Comparison of ENCODE assay signal across 18 cellular contexts in the genomic region with DNA sequence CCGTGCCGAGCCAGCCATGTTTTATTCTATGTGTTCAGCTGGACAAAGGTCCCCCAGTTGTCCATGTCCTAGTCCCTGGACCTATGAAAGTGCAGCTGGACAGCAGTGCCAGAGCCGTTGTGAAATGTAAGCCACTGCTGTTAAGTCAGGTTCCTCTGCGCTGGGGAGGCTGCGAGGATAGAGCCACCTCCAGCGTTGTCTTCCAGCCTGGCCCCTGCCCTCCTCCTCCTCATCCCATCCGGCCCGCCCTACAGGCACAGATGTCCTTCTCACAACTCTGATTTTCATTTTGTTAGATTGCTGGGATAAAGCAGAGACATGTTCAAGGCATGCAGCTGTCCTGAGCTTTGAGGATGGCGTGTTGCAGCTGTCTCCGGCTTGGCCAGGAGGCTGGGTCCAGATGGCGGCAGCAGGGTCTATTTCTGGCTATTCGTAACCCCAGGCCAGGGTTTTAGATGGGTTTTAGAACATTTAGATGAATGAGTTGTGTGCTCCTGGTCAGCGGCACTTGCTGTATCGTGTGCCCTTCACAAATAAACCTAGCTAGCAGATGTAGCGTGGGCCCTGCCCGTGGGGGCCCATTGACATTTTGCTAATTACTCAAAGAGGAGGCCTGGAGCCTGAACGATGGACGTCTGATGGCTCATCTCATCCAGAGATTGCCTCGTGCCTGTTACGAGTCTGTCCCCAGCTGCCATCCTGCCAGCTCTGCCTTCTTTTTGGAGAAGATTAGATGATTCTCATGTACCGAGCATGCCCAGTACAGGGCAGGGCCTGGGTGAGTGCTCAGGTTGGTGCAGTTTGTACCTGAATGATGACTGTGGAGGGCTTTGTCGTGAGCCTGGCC.
DNase-seq lines count a peak whose midpoint lies in the region; ATAC-seq and TF ChIP-seq lines count a peak whose summit lies in the region.
"Had no signal": no experiment of that assay in that cellular context is flagged by ENCODE, and none has a peak within 500 bp of the region (broad histone marks: within the 10 kb centered on the region; RNA-seq: fewer than 3 reads in every experiment).

No MANE protein-coding gene starts in this region.

- H3K36me3 ChIP-seq in esophagus muscularis mucosa (no peaks in the 10 kb centered on the region), lower lobe of right lung (no peaks in the 10 kb centered on the region), suprapubic skin (no peaks in the 10 kb centered on the region)
- H3K36me3 ChIP-seq: adrenal gland, BLaER1, esophagus squamous epithelium, uterus had no signal

- peak overlapping the region in 3 of 4 donors; percentile 28 to 62 (median 59) for H3K27ac ChIP-seq in esophagus muscularis mucosa (replicated peaks in 1 of 4)
- peak overlapping the region; percentile 53 for H3K27ac ChIP-seq in lower lobe of right lung
- H3K27ac ChIP-seq in suprapubic skin = peak overlapping the region; percentile 54
- H3K27ac ChIP-seq in dorsolateral prefrontal cortex = peak overlapping the region in 7 of 59 donors; percentile 2 to 46 (median 17)
- H3K27ac ChIP-seq: BLaER1, hepatocyte had no signal

- H3K4me3 ChIP-seq in esophagus muscularis mucosa (no peak overlapping the region), lower lobe of right lung (no peak overlapping the region), suprapubic skin (no peak overlapping the region), dorsolateral prefrontal cortex (no peak overlapping the region)
- H3K4me3 ChIP-seq: adrenal gland, BLaER1, esophagus squamous epithelium, hepatocyte, uterus had no signal

- no peak for TF ChIP-seq POLR2A in esophagus muscularis mucosa (IDR thresholded peaks at IDR 0.05; ENCODE audit: low read depth)
- TF ChIP-seq POLR2A in suprapubic skin (IDR thresholded peaks at IDR 0.05) = no peak

- TF ChIP-seq EP300 in esophagus muscularis mucosa (IDR thresholded peaks at IDR 0.05) (no peak), suprapubic skin (IDR thresholded peaks at IDR 0.05) (no peak)

- DNase-seq in LHCN-M2 (ENCODE audit: low read depth) (peak; percentile 69), esophagus muscularis mucosa (ENCODE audit: extremely low spot score) (no peak), lower lobe of right lung (no peak), suprapubic skin (ENCODE audit: low spot score in 2 of 2) (no peak), mucosa of gallbladder (ENCODE audit: low spot score) (no peak), dorsolateral prefrontal cortex (no peak)
- DNase-seq: activated CD4-positive, alpha-beta T cell treated with anti-CD3 and anti-CD28 coated beads for 48 hours; activated effector memory CD4-positive, alpha-beta T cell treated with anti-CD3 and anti-CD28 coated beads, Interleukin-2, amount 50 U/mL, for 16 hours; central memory CD4-positive, alpha-beta T cell; esophagus squamous epithelium; NCI-H1436 treated with DMSO at 0.1 percent for 48 hours; NCI-H345; stimulated activated CD4-positive, alpha-beta T cell treated with anti-CD3 and anti-CD28 coated beads, Interleukin-2, amount 100 ng/mL, for 48 hours; uterus had no signal

- 77% methylated on average over 22 of the region's 22 CpGs for WGBS in esophagus muscularis mucosa
- 64% methylated on average over 18 of the region's 22 CpGs for WGBS in suprapubic skin

- H3K9me3 ChIP-seq in esophagus muscularis mucosa (peaks cover 0 to 9% (median 3%) of the 10 kb centered on the region in 4 donors), lower lobe of right lung (no peaks in the 10 kb centered on the region), suprapubic skin (no peaks in the 10 kb centered on the region)
- H3K9me3 ChIP-seq: adrenal gland, uterus had no signal

- no peak for TF ChIP-seq CTCF in esophagus muscularis mucosa (IDR thresholded peaks at IDR 0.05)
- no peak for TF ChIP-seq CTCF in lower lobe of right lung (IDR thresholded peaks at IDR 0.05)
- no peak for TF ChIP-seq CTCF in suprapubic skin (IDR thresholded peaks at IDR 0.05)
- TF ChIP-seq CTCF in dorsolateral prefrontal cortex (IDR thresholded peaks at IDR 0.05 in 54 of 56, conservative IDR thresholded peaks at IDR 0.05 in 2 of 56; ENCODE audit: low read depth in 1 of 56, partially characterized antibody in 56 of 56) = no peak

- intact Hi-C loops in esophagus muscularis mucosa (cut with DNase I) (no loop called here), lower lobe of right lung (cut with DNase I) (no loop called here), dorsolateral prefrontal cortex (cut with DNase I) (no loop called here)

- ATAC-seq in lower lobe of right lung = peak; percentile 39 to 40
- no peak for ATAC-seq in GM21529 (IDR thresholded peaks at IDR 0.05; ENCODE audit: unreplicated experiment)

- H3K4me1 ChIP-seq in esophagus muscularis mucosa (peaks cover 5 to 33% (median 25%) of the 10 kb centered on the region in 4 donors), lower lobe of right lung (no peaks in the 10 kb centered on the region), suprapubic skin (peaks cover 5% of the 10 kb centered on the region)
- H3K4me1 ChIP-seq: adrenal gland, BLaER1, uterus had no signal

- no peaks in the 10 kb centered on the region for H3K27me3 ChIP-seq in esophagus muscularis mucosa
- no peaks in the 10 kb centered on the region for H3K27me3 ChIP-seq in lower lobe of right lung (ENCODE audit: low read depth)
- no peaks in the 10 kb centered on the region for H3K27me3 ChIP-seq in suprapubic skin
- H3K27me3 ChIP-seq in dorsolateral prefrontal cortex = no peaks in the 10 kb centered on the region
- H3K27me3 ChIP-seq: adrenal gland, BLaER1, esophagus squamous epithelium, hepatocyte, uterus had no signal
